ENCODE assay signal across 8 cellular contexts in the genomic region with DNA sequence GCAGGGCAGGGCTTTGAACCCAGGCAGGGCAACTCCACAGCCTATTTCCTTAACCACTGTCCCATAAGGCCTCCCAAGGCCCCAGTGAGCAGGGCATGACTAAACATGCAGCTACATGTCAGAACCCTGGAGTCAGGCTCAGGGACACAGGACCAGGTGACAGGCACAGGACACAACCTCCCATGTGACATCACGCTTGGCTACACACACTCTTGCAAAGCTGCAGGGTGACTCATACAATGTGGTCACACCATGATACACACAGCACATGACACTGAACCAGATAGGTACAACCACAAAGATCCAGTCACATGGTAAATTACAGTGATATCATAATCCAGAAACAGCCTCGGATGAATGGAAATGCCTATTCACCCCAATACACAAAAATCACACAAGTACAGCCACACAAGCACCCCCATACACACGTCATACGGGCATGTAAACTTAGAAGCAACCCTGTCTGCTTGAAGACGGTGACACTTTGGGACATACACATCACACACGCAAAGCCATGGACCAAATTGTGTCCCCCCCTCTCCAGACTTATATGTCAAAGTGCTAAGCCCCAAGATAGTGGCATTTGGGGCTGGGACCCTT. TPM values are rescaled to one million over a fixed set of nuclear protein-coding genes. Genes with fewer than 3 reads are reported as not detected.
DNase-seq lines count a peak whose midpoint lies in the region; ATAC-seq, FAIRE-seq and TF ChIP-seq lines count a peak whose summit lies in the region.
"Had no signal": no experiment of that assay in that cellular context is flagged by ENCODE, and none has a peak within 500 bp of the region (broad histone marks: within the 10 kb centered on the region; RNA-seq: fewer than 3 reads in every experiment).

No MANE protein-coding gene starts in this region.

- no peak overlapping the region for H3K4me3 ChIP-seq in SJCRH30

- ATAC-seq in GM19455 (IDR thresholded peaks at IDR 0.05; ENCODE audit: unreplicated experiment), result peak; percentile 83
- ATAC-seq in HG03432 (IDR thresholded peaks at IDR 0.05; ENCODE audit: unreplicated experiment), result peak; percentile 87
- peak; percentile 89 to 90 for ATAC-seq in naive B cell (ENCODE audit: low read depth in 2 of 2)

- no peaks in the 10 kb centered on the region for H3K27me3 ChIP-seq in SJCRH30

- no peaks in the 10 kb centered on the region for H3K9me3 ChIP-seq in SJCRH30 (replicated peaks)
- H3K9me3 ChIP-seq: neutrophil had no signal

- FAIRE-seq in GM12891 (lab: Jason Lieb, UNC), result peak; percentile 100

- H3K36me3 Mint-ChIP-seq in naive B cell (peaks cover 0 to 12% of the 10 kb centered on the region in 2 donors), mesothelial cell of epicardium (no peaks in the 10 kb centered on the region)

- H3K27ac ChIP-seq in SJCRH30, result no peak overlapping the region
- H3K27ac ChIP-seq: neutrophil had no signal

- H3K27me3 Mint-ChIP-seq in naive B cell (peaks cover 5 to 17% (median 8%) of the 10 kb centered on the region in 3 donors), mesothelial cell of epicardium (ENCODE audit: low read depth) (peaks cover 63% of the 10 kb centered on the region)

- 0 out of 2 replicates have a peak, but pooled peaks have one; percentile 47 for TF ChIP-seq POLR2A in GM12891 (IDR thresholded peaks at IDR 0.05; ENCODE audit: low read depth, low read length)

- H3K27ac Mint-ChIP-seq in naive B cell (peak overlapping the region; percentile 31 to 96 (median 90)), mesothelial cell of epicardium (no peak overlapping the region)

- H3K4me3 Mint-ChIP-seq in naive B cell (peak overlapping the region in 4 of 8 donors; percentile 6 to 27 (median 24)), mesothelial cell of epicardium (no peak overlapping the region)

- TF ChIP-seq CTCF in mesothelial cell of epicardium (IDR thresholded peaks at IDR 0.05; ENCODE audit: unreplicated experiment), result no peak

- H3K4me1 Mint-ChIP-seq in naive B cell (peaks cover 7 to 60% (median 9%) of the 10 kb centered on the region in 3 donors), mesothelial cell of epicardium (no peaks in the 10 kb centered on the region)

- peak; percentile 61 for DNase-seq in GM12891 (ENCODE audit: insufficient read length, low spot score)
- DNase-seq in SJCRH30, result peak; percentile 37 to 55
- peak; percentile 56 for DNase-seq in naive B cell
- DNase-seq in mesothelial cell of epicardium (ENCODE audit: low spot score in 2 of 2, unreplicated experiment in 2 of 2), result no peak
- DNase-seq in hepatic stellate cell (ENCODE audit: low spot score), result no peak

- H3K36me3 ChIP-seq in SJCRH30, result no peaks in the 10 kb centered on the region
- H3K36me3 ChIP-seq: neutrophil had no signal

- peaks cover 7% of the 10 kb centered on the region; the same call in 1 of the 2 replicates for H3K4me1 ChIP-seq in SJCRH30

- H3K9me3 Mint-ChIP-seq in naive B cell, result peaks cover 0 to 12% (median 7%) of the 10 kb centered on the region in 7 donors
- no peaks in the 10 kb centered on the region for H3K9me3 Mint-ChIP-seq in mesothelial cell of epicardium

TF ChIP-seq in GM12891, 5 proteins besides CTCF, POLR2A, EP300 and RAD21:
- TF ChIP-seq POU2F2 (IDR thresholded peaks at IDR 0.05; ENCODE audit: low read depth, low read length) (no peak; the same call in 1 of the 2 replicates), TAF1 (IDR thresholded peaks at IDR 0.05; ENCODE audit: low read depth, low read length) (no peak), POLR2AphosphoS5 (IDR thresholded peaks at IDR 0.05; ENCODE audit: low read depth, low read length) (no peak; the same call in 1 of the 2 replicates), PAX5 (IDR thresholded peaks at IDR 0.05; ENCODE audit: insufficient read depth, low read length, severe bottlenecking) (peak; percentile 99)

RNA-seq across cellular contexts. Expression of a gene that starts 14.5 kb away (rescaled TPM):
- 0.17 TPM for polyA plus RNA-seq in GM12891 (2012; ENCODE audit: low read depth, missing spikeins)
- total RNA-seq in SJCRH30 (2014; rRNA removed; shearing (Covaris generic)), result 0.32 and 0.48 TPM in 2 replicates
- under 1 TPM in 1 of 6 donors, not detected in 5; 0.56 TPM for polyA plus RNA-seq in naive B cell (ENCODE audit: low read depth in 6 of 6)
- total RNA-seq in mesothelial cell of epicardium, result not detected in 3 replicates

RNA-seq across cellular contexts. Expression of a gene that starts 23.5 kb away (rescaled TPM):
- 8.7 TPM for polyA plus RNA-seq in GM12891 (2012; ENCODE audit: low read depth, missing spikeins)
- not detected in 2 replicates for total RNA-seq in SJCRH30 (2014; rRNA removed; shearing (Covaris generic))
- polyA plus RNA-seq in naive B cell (ENCODE audit: low read depth in 6 of 6), result under 1 TPM in 2 of 6 donors, not detected in 4; 0.36 to 0.47 TPM
- not detected in 3 replicates for total RNA-seq in mesothelial cell of epicardium

RNA-seq across cellular contexts. Expression of a gene that starts 42.0 kb away (rescaled TPM):
- not detected for polyA plus RNA-seq in GM12891 (2012; ENCODE audit: low read depth, missing spikeins)
- total RNA-seq in SJCRH30 (2014; rRNA removed; shearing (Covaris generic)), result not detected in 2 replicates
- not detected for polyA plus RNA-seq in naive B cell (ENCODE audit: low read depth in 6 of 6)
- total RNA-seq in mesothelial cell of epicardium, result not detected in 3 replicates

RNA-seq across cellular contexts. Expression of a gene that starts 56.1 kb away (rescaled TPM):
- not detected for polyA plus RNA-seq in GM12891 (2012; ENCODE audit: low read depth, missing spikeins)
- not detected in 2 replicates for total RNA-seq in SJCRH30 (2014; rRNA removed; shearing (Covaris generic))
- polyA plus RNA-seq in naive B cell (ENCODE audit: low read depth in 6 of 6), result not detected
- total RNA-seq in mesothelial cell of epicardium, result 8.9 to 11.5 TPM (median 9.5 TPM) in 3 replicates

Comparison
In these comparisons a context has a peak if more than half of its experiments do, and no peak if none do; other contexts are left out.
1. DNase-seq: peak in GM12891 (single experiment), SJCRH30 (2 of 2) and naive B cell (single experiment); none in mesothelial cell of epicardium (0 of 2) and hepatic stellate cell (single experiment).
2. Peak in every context shown above with its lines, with median percentiles within 50 percentile points of each other: ATAC-seq.